In genomic region chr14:95480109-95480886, GRCh38 we compare ENCODE assay signal across 8 cellular contexts. TPM values are rescaled to one million over a fixed set of nuclear protein-coding genes. Genes with fewer than 3 reads are reported as not detected.
DNase-seq lines count a peak whose midpoint lies in the region; ATAC-seq and TF ChIP-seq lines count a peak whose summit lies in the region.

No MANE protein-coding gene starts in this region.

- no peaks in the 10 kb centered on the region for H3K9me2 ChIP-seq in OCI-LY7 (ENCODE audit: insufficient read depth, low read length)

- H3K4me1 ChIP-seq in OCI-LY7 (ENCODE audit: insufficient read depth, low read length, poor library complexity, severe bottlenecking) (peaks cover 28% of the 10 kb centered on the region), rectal smooth muscle tissue (ENCODE audit: control insufficient read depth, insufficient read depth, low read length) (peaks cover 7% of the 10 kb centered on the region)

- TF ChIP-seq CTCF in OCI-LY7 (conservative IDR thresholded peaks at IDR 0.05; ENCODE audit: low read length) (no peak), cardiac fibroblast (IDR thresholded peaks at IDR 0.05; ENCODE audit: low read depth, low read length) (no peak)

- no peaks in the 10 kb centered on the region for H3K36me3 ChIP-seq in OCI-LY7 (ENCODE audit: insufficient read depth, low read length)
- H3K36me3 ChIP-seq in rectal smooth muscle tissue (ENCODE audit: control insufficient read depth, insufficient read depth, low read length): no peaks in the 10 kb centered on the region

- no peak overlapping the region for H3K4me2 ChIP-seq in OCI-LY7 (ENCODE audit: low read length)

- POLR2A ChIA-PET in OCI-LY7 (lab: Charles Lee): interaction anchor here (0.5 to 1.0 kb wide), 4 partner anchors 10 to 25 kb away, joined by 3 read pairs; no protein-coding TSS in a partner anchor

- peak overlapping the region; percentile 37; the same call in 1 of the 2 replicates for H2AFZ ChIP-seq in OCI-LY7 (ENCODE audit: low read length)

- peak; percentile 53 for ATAC-seq in GM18505 (IDR thresholded peaks at IDR 0.05; ENCODE audit: unreplicated experiment)
- no peak for ATAC-seq in HG03139 (IDR thresholded peaks at IDR 0.05; ENCODE audit: unreplicated experiment)
- no peak for ATAC-seq in HG03565 (IDR thresholded peaks at IDR 0.05; ENCODE audit: unreplicated experiment)

- H3K9ac ChIP-seq in rectal smooth muscle tissue (ENCODE audit: low read length): no peak overlapping the region

- peak; percentile 17 for TF ChIP-seq POLR2A in GM18505 (IDR thresholded peaks at IDR 0.05; ENCODE audit: borderline replicate concordance, extremely low read depth, insufficient read depth, insufficient read length)

- no peaks in the 10 kb centered on the region for H3K27me3 ChIP-seq in rectal smooth muscle tissue (ENCODE audit: control insufficient read depth, insufficient read depth, low read length)

- DNase-seq in OCI-LY7 (ENCODE audit: low spot score) (no peak), cardiac fibroblast (ENCODE audit: low read depth in 2 of 2) (peak; percentile 57 to 79), NCI-H1436 treated with DMSO at 0.1 percent for 48 hours (lab: John Stamatoyannopoulos, UW) (no peak)
- no peak for DNase-seq in NK-92 treated with Interleukin-12 subunit alpha and Interleukin-12 subunit beta, amount 100 ng/mL, for 24 hours (lab: John Stamatoyannopoulos, UW)

- H3K4me3 ChIP-seq in OCI-LY7 (ENCODE audit: low read depth, low read length, poor library complexity, severe bottlenecking) (no peak overlapping the region), cardiac fibroblast (replicated peaks in 1 of 2; ENCODE audit: low read depth in 2 of 2, low read length in 2 of 2) (no peak overlapping the region), rectal smooth muscle tissue (ENCODE audit: low read length) (no peak overlapping the region)

- H3K79me2 ChIP-seq in OCI-LY7 (ENCODE audit: insufficient read depth, low read depth, low read length): no peaks in the 10 kb centered on the region

- no TSS peak for BruUV-seq in OCI-LY7 (replicated peaks; lab: Mats Ljungman, UMichigan)

- CTCF ChIA-PET in OCI-LY7 (lab: Charles Lee; ENCODE audit: unreplicated experiment): no interaction called here

- no peaks in the 10 kb centered on the region for H3K9me3 ChIP-seq in OCI-LY7 (ENCODE audit: low read length)

- no peaks in the 10 kb centered on the region for H4K20me1 ChIP-seq in OCI-LY7 (ENCODE audit: insufficient read depth, low read length)

- H3K27ac ChIP-seq in OCI-LY7 (ENCODE audit: low read depth, low read length, poor library complexity, severe bottlenecking): no peak overlapping the region
- peak overlapping the region; percentile 18 for H3K27ac ChIP-seq in rectal smooth muscle tissue (ENCODE audit: low read depth, low read length)

- intact Hi-C loops in OCI-LY7 (cut with micrococcal nuclease; ENCODE audit: unreplicated experiment): no loop called here

RNA-seq across cellular contexts. Expression of gene SYNE3, which starts 36.2 kb away (rescaled TPM):
- total RNA-seq in OCI-LY7 (2014; rRNA removed; shearing (Covaris generic)): 0.26 and 0.60 TPM in 2 replicates
- total RNA-seq in OCI-LY7 (2022): 4.1 and 4.5 TPM in 2 replicates

RNA-seq across cellular contexts. Expression of gene GLRX5, which starts 54.6 kb away (rescaled TPM):
- total RNA-seq in OCI-LY7 (2014; rRNA removed; shearing (Covaris generic)): 59.6 and 68.2 TPM in 2 replicates
- 78.4 and 82.6 TPM in 2 replicates for total RNA-seq in OCI-LY7 (2022)

Comparison
In these comparisons a context has a peak if more than half of its experiments do, and no peak if none do; other contexts are left out.
1. DNase-seq: peak in cardiac fibroblast (2 of 2); none in OCI-LY7 (single experiment), NK-92 treated with Interleukin-12 subunit alpha and Interleukin-12 subunit beta, amount 100 ng/mL, for 24 hours (single experiment) and NCI-H1436 treated with DMSO at 0.1 percent for 48 hours (single experiment).